8 cellular contexts compared by ENCODE assay signal in genomic region chr11:122727101-122727929, GRCh38.
DNase-seq lines count a peak whose midpoint lies in the region; ATAC-seq and TF ChIP-seq lines count a peak whose summit lies in the region.

No MANE protein-coding gene starts in this region.

- H3K9me3 ChIP-seq in T-helper 17 cell (ENCODE audit: control insufficient read depth, low read length, poor library complexity, severe bottlenecking) (no peaks in the 10 kb centered on the region), thyroid gland (no peaks in the 10 kb centered on the region)

- intact Hi-C loops in thyroid gland (cut with DNase I) = no loop called here

- peak overlapping the region; percentile 96 for H3K4me3 Mint-ChIP-seq in T-helper 17 cell

- no peaks in the 10 kb centered on the region for H3K36me3 ChIP-seq in thyroid gland

- H3K4me3 ChIP-seq in HFF-Myc (replicated peaks; ENCODE audit: low read depth, low read length) (peak overlapping the region; percentile 2), thyroid gland (replicated peaks in 1 of 3) (no peak overlapping the region)

- ATAC-seq in GM18498 (IDR thresholded peaks at IDR 0.05; ENCODE audit: unreplicated experiment) = peak; percentile 90
- peak; percentile 77 for ATAC-seq in T-helper 17 cell
- ATAC-seq in GM19324 (IDR thresholded peaks at IDR 0.05; ENCODE audit: low FRiP score, unreplicated experiment) = no peak

- H3K36me3 Mint-ChIP-seq in T-helper 17 cell (ENCODE audit: low read depth) = peaks cover 6% of the 10 kb centered on the region

- TF ChIP-seq CTCF in HFF-Myc (IDR thresholded peaks at IDR 0.05; ENCODE audit: low read depth, low read length, missing control alignments) (no peak), thyroid gland (IDR thresholded peaks at IDR 0.05) (no peak)

- H3K4me1 Mint-ChIP-seq in T-helper 17 cell = peaks cover 44% of the 10 kb centered on the region

- WGBS in thyroid gland, 2 donors = 66 to 73% methylated on average over 21 of the region's 21 CpGs

- peak overlapping the region; percentile 98 for H3K27ac Mint-ChIP-seq in T-helper 17 cell

- no peak for DNase-seq in HFF-Myc (ENCODE audit: extremely low read depth, low read depth)
- DNase-seq in T-helper 17 cell = no peak
- peak; percentile 58 for DNase-seq in fibroblast of peridontal ligament (ENCODE audit: extremely low read depth)
- DNase-seq in thyroid gland = no peak
- DNase-seq in dedifferentiated amniotic fluid mesenchymal stem cell (ENCODE audit: extremely low spot score) = no peak
- no peak for DNase-seq in DMS 273 treated with DMSO at 0.1 percent for 48 hours (lab: John Stamatoyannopoulos, UW)

- TF ChIP-seq POLR2A in thyroid gland (IDR thresholded peaks at IDR 0.05) = no peak

- H3K27me3 Mint-ChIP-seq in T-helper 17 cell = no peaks in the 10 kb centered on the region

- no peaks in the 10 kb centered on the region for H3K27me3 ChIP-seq in thyroid gland

- peak overlapping the region in 2 of 3 donors; percentile 12 to 18 for H3K27ac ChIP-seq in thyroid gland

- no peaks in the 10 kb centered on the region for H3K4me1 ChIP-seq in thyroid gland
